14 cellular contexts compared by ENCODE assay signal in the genomic region with DNA sequence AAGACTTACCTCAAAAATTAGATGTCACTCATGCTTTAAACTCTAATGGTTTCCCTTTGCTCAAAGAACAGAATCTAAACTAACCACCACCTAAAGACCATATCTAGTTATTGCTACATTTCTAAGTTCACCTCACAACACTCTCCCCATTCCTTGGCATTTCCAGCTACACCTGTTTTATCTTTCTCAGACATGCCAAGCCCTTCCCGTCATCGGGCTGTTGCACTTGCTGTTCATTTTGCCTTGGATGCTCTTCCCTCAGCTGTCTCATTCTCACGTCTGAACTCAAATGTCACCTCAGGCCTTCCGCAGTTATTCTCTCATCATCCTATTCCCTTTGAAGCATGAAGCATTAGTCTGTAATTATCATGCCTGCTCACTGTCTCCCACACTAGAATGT. TPM values are rescaled to one million over a fixed set of nuclear protein-coding genes. Genes with fewer than 3 reads are reported as not detected.
DNase-seq lines count a peak whose midpoint lies in the region; ATAC-seq and TF ChIP-seq lines count a peak whose summit lies in the region.
"Had no signal": no experiment of that assay in that cellular context is flagged by ENCODE, and none has a peak within 500 bp of the region (broad histone marks: within the 10 kb centered on the region; RNA-seq: fewer than 3 reads in every experiment).

No MANE protein-coding gene starts in this region.

- H4K20me1 ChIP-seq in GM23338 (replicated peaks; ENCODE audit: insufficient read depth) = peaks cover 11% of the 10 kb centered on the region

- no peak overlapping the region for H3K27ac ChIP-seq in GM23338 (ENCODE audit: low read depth)
- H3K27ac ChIP-seq in trophoblast cell (ENCODE audit: low read depth, low read length) = no peak overlapping the region
- H3K27ac ChIP-seq: KMS-11 had no signal

- H3K4me2 ChIP-seq in GM23338 = no peak overlapping the region
- H3K4me2 ChIP-seq in trophoblast cell (ENCODE audit: low read length) = no peak overlapping the region

- H2AFZ ChIP-seq in GM23338 = no peak overlapping the region
- H2AFZ ChIP-seq in trophoblast cell (ENCODE audit: insufficient read depth, low read length, poor library complexity) = no peak overlapping the region

- no peak overlapping the region for H3K4ac ChIP-seq in trophoblast cell (ENCODE audit: low read depth, low read length)

- H3K23ac ChIP-seq in trophoblast cell (ENCODE audit: low read length) = no peak overlapping the region

- H3K4me1 Mint-ChIP-seq in activated naive CD4-positive, alpha-beta T cell treated with anti-CD3 and anti-CD28 coated beads for 36 hours (ENCODE audit: low read depth) = peaks cover 32% of the 10 kb centered on the region
- H3K4me1 Mint-ChIP-seq in GM23338 = peaks cover 12% of the 10 kb centered on the region
- peaks cover 28 to 36% of the 10 kb centered on the region in 2 donors for H3K4me1 Mint-ChIP-seq in effector memory CD8-positive, alpha-beta T cell (ENCODE audit: low read depth in 2 of 2)

- H3K79me2 ChIP-seq in GM23338 (replicated peaks; ENCODE audit: insufficient read depth) (peaks cover 20% of the 10 kb centered on the region), trophoblast cell (ENCODE audit: control insufficient read depth, insufficient read depth, low read length, poor library complexity) (peaks cover 5% of the 10 kb centered on the region)

- no peaks in the 10 kb centered on the region for H3K27me3 Mint-ChIP-seq in activated naive CD4-positive, alpha-beta T cell treated with anti-CD3 and anti-CD28 coated beads for 36 hours (ENCODE audit: low read depth)
- peaks cover 7% of the 10 kb centered on the region for H3K27me3 Mint-ChIP-seq in GM23338 (ENCODE audit: insufficient read depth, low read depth, poor library complexity)
- no peaks in the 10 kb centered on the region for H3K27me3 Mint-ChIP-seq in effector memory CD8-positive, alpha-beta T cell

- CTCF ChIA-PET in activated naive CD4-positive, alpha-beta T cell treated with anti-CD3 and anti-CD28 coated beads for 36 hours (lab: Charles Lee) = no interaction called here

- intact Hi-C loops in activated naive CD4-positive, alpha-beta T cell treated with anti-CD3 and anti-CD28 coated beads for 36 hours (cut with micrococcal nuclease) = no loop called here

- no peaks in the 10 kb centered on the region for H3K9me2 ChIP-seq in GM23338 (ENCODE audit: insufficient read depth)

- no peak overlapping the region for H4K12ac ChIP-seq in trophoblast cell (ENCODE audit: low read depth, low read length)

- H3K27ac Mint-ChIP-seq in activated naive CD4-positive, alpha-beta T cell treated with anti-CD3 and anti-CD28 coated beads for 36 hours = peak overlapping the region; percentile 32
- H3K27ac Mint-ChIP-seq in GM23338 = no peak overlapping the region
- peak overlapping the region; percentile 94 to 97 for H3K27ac Mint-ChIP-seq in effector memory CD8-positive, alpha-beta T cell

- H3K4me1 ChIP-seq in GM23338 (ENCODE audit: insufficient read depth) (peaks cover 7% of the 10 kb centered on the region; the same call in 1 of the 2 replicates), trophoblast cell (ENCODE audit: control insufficient read depth in 1 of 2, insufficient read depth in 2 of 2, low read length in 2 of 2) (peaks cover 5 to 9% of the 10 kb centered on the region in 2 experiments)

- no peak for ATAC-seq in GM23338
- no peak for ATAC-seq in effector memory CD8-positive, alpha-beta T cell (replicated peaks)
- ATAC-seq in HG03196 (IDR thresholded peaks at IDR 0.05; ENCODE audit: unreplicated experiment) = no peak

- H3K9me3 ChIP-seq in trophoblast cell (ENCODE audit: insufficient read depth, low read depth, low read length) = no peaks in the 10 kb centered on the region
- H3K9me3 ChIP-seq: gastroesophageal sphincter had no signal

- H3K4me3 ChIP-seq in GM23338 (no peak overlapping the region), trophoblast cell (ENCODE audit: low read depth, low read length) (no peak overlapping the region)

- no peak overlapping the region for H4K91ac ChIP-seq in trophoblast cell (ENCODE audit: low read depth, low read length)

- H3K4me3 Mint-ChIP-seq in activated naive CD4-positive, alpha-beta T cell treated with anti-CD3 and anti-CD28 coated beads for 36 hours = peak overlapping the region; percentile 100
- H3K4me3 Mint-ChIP-seq in GM23338 = peak overlapping the region; percentile 97
- H3K4me3 Mint-ChIP-seq in effector memory CD8-positive, alpha-beta T cell = peak overlapping the region; percentile 89 to 94

- no peaks in the 10 kb centered on the region for H3F3A ChIP-seq in GM23338 (replicated peaks; ENCODE audit: low read depth)

- H2AK5ac ChIP-seq in trophoblast cell (ENCODE audit: low read length) = no peak overlapping the region

- DNase-seq in activated naive CD4-positive, alpha-beta T cell treated with anti-CD3 and anti-CD28 coated beads for 36 hours = no peak
- no peak for DNase-seq in activated naive CD4-positive, alpha-beta T cell (lab: John Stamatoyannopoulos, UW)
- no peak for DNase-seq in GM23338 (ENCODE audit: low spot score)
- DNase-seq in effector memory CD8-positive, alpha-beta T cell = no peak
- peak; percentile 76 to 86 for DNase-seq in trophoblast cell
- DNase-seq in SIG-M5 (lab: John Stamatoyannopoulos, UW) = no peak
- no peak for DNase-seq in NCI-H526 (lab: John Stamatoyannopoulos, UW)
- DNase-seq: COR-L47, left ventricle myocardium superior, NCI-H1105, NCI-H2171 treated with DMSO at 0.1 percent for 48 hours had no signal

- no peak overlapping the region for H3K9ac ChIP-seq in trophoblast cell (ENCODE audit: low read length)
- H3K9ac ChIP-seq: KMS-11 had no signal

- peaks cover 17% of the 10 kb centered on the region for H3K36me3 Mint-ChIP-seq in activated naive CD4-positive, alpha-beta T cell treated with anti-CD3 and anti-CD28 coated beads for 36 hours (ENCODE audit: low read depth)
- H3K36me3 Mint-ChIP-seq in GM23338 (ENCODE audit: low read depth) = peaks cover 42% of the 10 kb centered on the region
- peaks cover 64% of the 10 kb centered on the region for H3K36me3 Mint-ChIP-seq in effector memory CD8-positive, alpha-beta T cell (ENCODE audit: insufficient read depth)

- no peak overlapping the region for H4K8ac ChIP-seq in trophoblast cell (ENCODE audit: low read depth, low read length)

- no peak overlapping the region for H3K14ac ChIP-seq in trophoblast cell (ENCODE audit: low read length)

- no peak overlapping the region for H2BK5ac ChIP-seq in trophoblast cell (ENCODE audit: low read depth, low read length, poor library complexity)

- H3K36me3 ChIP-seq in GM23338 (ENCODE audit: insufficient read depth) (peaks cover 41% of the 10 kb centered on the region), trophoblast cell (ENCODE audit: control insufficient read depth in 1 of 2, insufficient read depth in 2 of 2, low read length in 2 of 2) (peaks cover 10 to 19% of the 10 kb centered on the region in 2 experiments)

- no peak for TF ChIP-seq CTCF in GM23338 (conservative IDR thresholded peaks at IDR 0.05; ENCODE audit: low read depth in 2 of 2)

- no peaks in the 10 kb centered on the region for H3K9me3 Mint-ChIP-seq in activated naive CD4-positive, alpha-beta T cell treated with anti-CD3 and anti-CD28 coated beads for 36 hours
- H3K9me3 Mint-ChIP-seq in GM23338 = no peaks in the 10 kb centered on the region
- no peaks in the 10 kb centered on the region for H3K9me3 Mint-ChIP-seq in effector memory CD8-positive, alpha-beta T cell

- no peak overlapping the region for H2BK120ac ChIP-seq in trophoblast cell (ENCODE audit: insufficient read depth, low read length, poor library complexity)

- WGBS in trophoblast cell (ENCODE audit: extremely low coverage, insufficient coverage, insufficient read length) = no CpG with 5 or more reads among the region's 4 CpGs

- no peaks in the 10 kb centered on the region for H3K27me3 ChIP-seq in GM23338 (ENCODE audit: insufficient read depth)
- H3K27me3 ChIP-seq in trophoblast cell (ENCODE audit: insufficient read depth, low read length) = no peaks in the 10 kb centered on the region
- H3K27me3 ChIP-seq: gastroesophageal sphincter had no signal

- no peak overlapping the region for H2BK12ac ChIP-seq in trophoblast cell (ENCODE audit: low read length)

- no peak overlapping the region for H3K18ac ChIP-seq in trophoblast cell (ENCODE audit: low read length)

- peaks cover 6% of the 10 kb centered on the region for H3K79me1 ChIP-seq in trophoblast cell (ENCODE audit: low read length)

TF ChIP-seq in GM23338, 12 proteins besides CTCF, POLR2A, EP300 and RAD21 (continues in another document):
- TF ChIP-seq NANOG (IDR thresholded peaks at IDR 0.05; ENCODE audit: borderline replicate concordance) (no peak), STAT1 (IDR thresholded peaks at IDR 0.05; ENCODE audit: unreplicated experiment) (no peak)

RNA-seq across cellular contexts. Expression of gene ACTR8, which starts 1.1 kb away (rescaled TPM):
- total RNA-seq in activated naive CD4-positive, alpha-beta T cell treated with anti-CD3 and anti-CD28 coated beads for 36 hours = 10 to 100 TPM; 29.8 to 30.3 TPM
- 23.0 and 25.7 TPM in 2 replicates for total RNA-seq in GM23338 (2014; rRNA removed; shearing (Covaris generic))
- polyA plus RNA-seq in GM23338 (2016; fragmentation: Nextera tagmentation; extraction: Ambion mirVana) = 16.2 and 19.8 TPM in 2 replicates
- 13.0 and 15.2 TPM in 2 replicates for polyA plus RNA-seq in trophoblast cell (2013)

RNA-seq across cellular contexts. Expression of gene SELENOK, which starts 8.7 kb away (rescaled TPM):
- 10 to 100 TPM; 29.6 to 36.1 TPM for total RNA-seq in activated naive CD4-positive, alpha-beta T cell treated with anti-CD3 and anti-CD28 coated beads for 36 hours
- total RNA-seq in GM23338 (2014; rRNA removed; shearing (Covaris generic)) = 21.4 and 26.4 TPM in 2 replicates
- polyA plus RNA-seq in GM23338 (2016; fragmentation: Nextera tagmentation; extraction: Ambion mirVana) = 168 and 182 TPM in 2 replicates
- 90.3 and 101 TPM in 2 replicates for polyA plus RNA-seq in trophoblast cell (2013)

RNA-seq across cellular contexts. Expression of gene IL17RB, which starts 36.6 kb away (rescaled TPM):
- under 1 TPM; 0.14 to 0.15 TPM for total RNA-seq in activated naive CD4-positive, alpha-beta T cell treated with anti-CD3 and anti-CD28 coated beads for 36 hours
- 5.7 and 8.3 TPM in 2 replicates for total RNA-seq in GM23338 (2014; rRNA removed; shearing (Covaris generic))
- 6.4 and 6.9 TPM in 2 replicates for polyA plus RNA-seq in GM23338 (2016; fragmentation: Nextera tagmentation; extraction: Ambion mirVana)
- polyA plus RNA-seq in trophoblast cell (2013) = 1.2 and 1.3 TPM in 2 replicates

RNA-seq across cellular contexts. Expression of gene CHDH, which starts 36.8 kb away (rescaled TPM):
- total RNA-seq in activated naive CD4-positive, alpha-beta T cell treated with anti-CD3 and anti-CD28 coated beads for 36 hours = under 1 TPM; 0.12 to 0.35 TPM
- total RNA-seq in GM23338 (2014; rRNA removed; shearing (Covaris generic)) = 6.6 and 31.4 TPM in 2 replicates
- polyA plus RNA-seq in GM23338 (2016; fragmentation: Nextera tagmentation; extraction: Ambion mirVana) = 2.3 and 2.5 TPM in 2 replicates
- 0.40 and 0.55 TPM in 2 replicates for polyA plus RNA-seq in trophoblast cell (2013)

Comparison
In these comparisons a context has a peak if more than half of its experiments do, and no peak if none do; other contexts are left out.
1. DNase-seq: peak in trophoblast cell (2 of 2); none in activated naive CD4-positive, alpha-beta T cell treated with anti-CD3 and anti-CD28 coated beads for 36 hours (single experiment), activated naive CD4-positive, alpha-beta T cell (0 of 4), GM23338 (single experiment), effector memory CD8-positive, alpha-beta T cell (0 of 3), SIG-M5 (single experiment) and NCI-H526 (0 of 2).
2. Peak in every context shown above with its lines, with median percentiles within 50 percentile points of each other: H3K4me3 Mint-ChIP-seq.